ENCODE assay signal across 23 cellular contexts in the genomic region with DNA sequence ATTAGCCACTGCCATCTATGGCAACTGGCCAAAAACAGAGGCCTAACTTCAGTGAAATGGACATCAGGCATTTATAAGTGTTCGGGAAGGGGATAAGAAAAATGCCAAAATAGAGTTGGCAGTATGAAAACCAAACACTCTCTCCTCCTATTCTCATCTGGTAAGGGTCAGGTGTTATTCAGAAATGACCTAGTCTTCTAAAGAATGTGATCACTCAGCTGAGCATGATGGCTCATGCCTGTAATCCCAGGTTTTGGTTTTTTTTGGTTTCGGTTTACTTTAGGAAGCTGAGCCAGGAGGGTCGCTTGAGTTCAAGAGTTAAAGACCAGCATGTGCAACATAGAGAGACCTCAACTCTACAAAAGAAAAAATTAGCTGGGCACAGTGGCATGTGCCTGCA.
"Had no signal": no experiment of that assay in that cellular context is flagged by ENCODE, and none has a peak within 500 bp of the region (broad histone marks: within the 10 kb centered on the region; RNA-seq: fewer than 3 reads in every experiment).

No MANE protein-coding gene starts in this region.

- H3K27ac ChIP-seq: adrenal gland, coronary artery, hepatocyte, neutrophil, pancreas, psoas muscle, tibial artery, VCaP had no signal

- H3K79me2 ChIP-seq: hepatocyte had no signal

- H3K27ac Mint-ChIP-seq: activated CD4-positive, alpha-beta T cell treated with anti-CD3 and anti-CD28 coated beads, Interleukin-2, amount 10 ng/mL, durations not matched to agents 24 days and 14 days; activated CD8-positive, alpha-beta T cell treated with anti-CD3 and anti-CD28 coated beads, Interleukin-2, amount 10 ng/mL, durations not matched to agents 7 days and 5 days; activated naive CD4-positive, alpha-beta T cell treated with anti-CD3 and anti-CD28 coated beads, Interleukin-2, amount 50 U/mL, for 72 hours; immature natural killer cell; memory B cell; nephron; stimulated activated naive CD8-positive, alpha-beta T cell treated with anti-CD3 and anti-CD28 coated beads, Interleukin-15, Interleukin-2, amounts not matched to agents 100 ng/mL and 50 ng/mL, for 24 hours; T-helper 17 cell had no signal

- H3K27me3 ChIP-seq: adrenal gland, hepatocyte, neutrophil, pancreas, tibial artery had no signal

- H3K36me3 ChIP-seq: adrenal gland, neutrophil, pancreas, tibial artery had no signal

- H3K4me3 Mint-ChIP-seq: activated CD4-positive, alpha-beta T cell treated with anti-CD3 and anti-CD28 coated beads, Interleukin-2, amount 10 ng/mL, durations not matched to agents 24 days and 14 days; activated CD8-positive, alpha-beta T cell treated with anti-CD3 and anti-CD28 coated beads, Interleukin-2, amount 10 ng/mL, durations not matched to agents 7 days and 5 days; immature natural killer cell; memory B cell; nephron; stimulated activated naive CD8-positive, alpha-beta T cell treated with anti-CD3 and anti-CD28 coated beads, Interleukin-15, Interleukin-2, amounts not matched to agents 100 ng/mL and 50 ng/mL, for 24 hours; T-helper 17 cell had no signal

- H3K9me3 Mint-ChIP-seq: activated CD4-positive, alpha-beta T cell treated with anti-CD3 and anti-CD28 coated beads, Interleukin-2, amount 10 ng/mL, durations not matched to agents 24 days and 14 days; nephron had no signal

- H3K4me2 ChIP-seq: hepatocyte had no signal

- DNase-seq: activated CD4-positive, alpha-beta T cell treated with anti-CD3 and anti-CD28 coated beads, Interleukin-2, amount 10 ng/mL, durations not matched to agents 24 days and 14 days; activated CD8-positive, alpha-beta T cell treated with anti-CD3 and anti-CD28 coated beads, Interleukin-2, amount 10 ng/mL, durations not matched to agents 7 days and 5 days; adrenal gland; cerebellar nuclear complex; glutamatergic neuron; immature natural killer cell; left cardiac atrium; pancreas; psoas muscle; right cardiac atrium; stimulated activated CD4-positive, alpha-beta T cell treated with anti-CD3 and anti-CD28 coated beads, Interleukin-4, amount 100 ng/mL, for 4 hours; substantia nigra; SW 1271; T-helper 17 cell; tibial artery had no signal

- H3K27me3 Mint-ChIP-seq: activated CD4-positive, alpha-beta T cell treated with anti-CD3 and anti-CD28 coated beads, Interleukin-2, amount 10 ng/mL, durations not matched to agents 24 days and 14 days had no signal

- H2AFZ ChIP-seq: hepatocyte had no signal

- H3K4me1 Mint-ChIP-seq: activated CD4-positive, alpha-beta T cell treated with anti-CD3 and anti-CD28 coated beads, Interleukin-2, amount 10 ng/mL, durations not matched to agents 24 days and 14 days; immature natural killer cell; memory B cell; nephron; T-helper 17 cell had no signal

- H3K4me3 ChIP-seq: adrenal gland, coronary artery, hepatocyte, pancreas, psoas muscle, tibial artery had no signal

- H3K9me3 ChIP-seq: adrenal gland, neutrophil, pancreas, psoas muscle, tibial artery had no signal

- H3K36me3 Mint-ChIP-seq: activated naive CD4-positive, alpha-beta T cell treated with anti-CD3 and anti-CD28 coated beads, Interleukin-2, amount 50 U/mL, for 72 hours; immature natural killer cell; memory B cell had no signal

- H3K4me1 ChIP-seq: adrenal gland, pancreas, psoas muscle, tibial artery had no signal
